ENCODE assay signal across 17 cellular contexts in the genomic region with DNA sequence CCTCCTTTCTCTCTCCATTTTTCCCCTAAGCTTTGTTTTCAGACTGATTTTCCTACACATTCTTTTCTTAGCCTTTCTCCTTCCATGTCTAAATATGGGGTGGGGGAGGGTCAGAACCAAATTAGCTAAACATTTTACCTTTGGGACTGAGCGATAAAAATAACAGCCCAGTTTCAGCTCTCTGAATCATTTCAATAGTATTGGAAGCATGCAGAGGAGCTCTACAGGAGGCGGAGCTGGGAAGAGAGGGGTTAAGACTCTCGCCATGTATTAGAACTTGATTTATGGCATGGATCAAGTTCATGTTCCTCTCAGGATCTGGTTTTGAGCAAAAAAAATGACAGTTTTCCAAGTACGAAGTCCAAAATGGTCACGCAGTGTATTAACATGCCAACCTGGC.
"Had no signal": no experiment of that assay in that cellular context is flagged by ENCODE, and none has a peak within 500 bp of the region (broad histone marks: within the 10 kb centered on the region; RNA-seq: fewer than 3 reads in every experiment).

No MANE protein-coding gene starts in this region.

- FAIRE-seq: islet of Langerhans had no signal

- H3K4me2 ChIP-seq: neural progenitor cell had no signal

- H3K9me3 ChIP-seq: esophagus muscularis mucosa, left lung, thyroid gland had no signal

- DNase-seq: activated CD4-positive, alpha-beta T cell treated with anti-CD3 and anti-CD28 coated beads for 4 hours; activated naive CD4-positive, alpha-beta T cell treated with Interleukin-2 at 50 U/mL for 16 hours; brain microvascular endothelial cell; cerebellar nuclear complex; dorsolateral prefrontal cortex; foreskin fibroblast; head of caudate nucleus; left lung; stimulated activated CD4-positive, alpha-beta T cell treated with anti-CD3 and anti-CD28 coated beads, Interleukin-4, amount 100 ng/mL, for 4 hours; stimulated activated naive CD8-positive, alpha-beta T cell treated with anti-CD3 and anti-CD28 coated beads, Interleukin-15, amount 100 ng/mL, for 72 hours; thyroid gland had no signal

- H3K27ac Mint-ChIP-seq: memory B cell; neural progenitor cell; stimulated activated naive CD8-positive, alpha-beta T cell treated with anti-CD3 and anti-CD28 coated beads, Interleukin-15, amount 100 ng/mL, for 72 hours had no signal

- H3K36me3 ChIP-seq: brain microvascular endothelial cell, esophagus muscularis mucosa, left lung, neural progenitor cell, thyroid gland had no signal

- H3K27me3 Mint-ChIP-seq: stimulated activated naive CD8-positive, alpha-beta T cell treated with anti-CD3 and anti-CD28 coated beads, Interleukin-15, amount 100 ng/mL, for 72 hours had no signal

- H3K27me3 ChIP-seq: brain microvascular endothelial cell, dorsolateral prefrontal cortex, esophagus muscularis mucosa, left lung, neural progenitor cell, thyroid gland had no signal

- H3K4me3 ChIP-seq: dorsolateral prefrontal cortex, esophagus muscularis mucosa, left lung, neural progenitor cell, SK-N-MC, thyroid gland had no signal

- ATAC-seq: left lung; stimulated activated naive CD8-positive, alpha-beta T cell treated with anti-CD3 and anti-CD28 coated beads, Interleukin-15, amount 100 ng/mL, for 72 hours had no signal

- H2AFZ ChIP-seq: neural progenitor cell, parathyroid adenoma had no signal

- H3K27ac ChIP-seq: brain microvascular endothelial cell, esophagus muscularis mucosa, left lung, neural progenitor cell, parathyroid adenoma, SK-N-MC, thyroid gland had no signal

- H3K9ac ChIP-seq: neural progenitor cell, parathyroid adenoma had no signal

- H3K4me1 ChIP-seq: parathyroid adenoma, thyroid gland had no signal

- H3K4me3 Mint-ChIP-seq: memory B cell; neural progenitor cell; stimulated activated naive CD8-positive, alpha-beta T cell treated with anti-CD3 and anti-CD28 coated beads, Interleukin-15, amount 100 ng/mL, for 72 hours had no signal

- H3K36me3 Mint-ChIP-seq: memory B cell, neural progenitor cell had no signal

- H3K9me3 Mint-ChIP-seq: neural progenitor cell had no signal
